11 cellular contexts compared by ENCODE assay signal in the genomic region with DNA sequence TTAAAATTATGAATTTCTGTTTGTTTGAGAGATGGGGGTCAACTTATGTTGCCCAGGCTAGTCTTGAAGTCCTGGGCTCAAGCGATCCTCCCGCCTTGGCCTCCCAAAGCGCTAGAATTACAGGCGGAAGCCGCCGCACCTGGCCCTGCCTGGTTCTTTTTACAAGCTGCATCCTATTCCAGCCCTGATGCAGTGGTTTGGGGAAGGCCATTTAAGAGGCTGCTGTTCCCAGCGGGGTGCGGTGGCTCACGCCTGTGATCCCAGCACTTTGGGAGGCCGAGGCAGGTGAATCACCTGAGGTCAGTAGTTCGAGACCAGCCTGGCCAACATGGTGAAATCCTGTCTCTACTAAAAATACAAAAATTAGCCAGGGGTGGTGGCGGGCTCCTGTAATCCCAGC. TPM values are rescaled to one million over a fixed set of nuclear protein-coding genes. Genes with fewer than 3 reads are reported as not detected.
DNase-seq lines count a peak whose midpoint lies in the region; TF ChIP-seq lines count a peak whose summit lies in the region.
"Not testable (repeated sequence)": the region's sequence is repeated elsewhere in the genome, so short reads cannot be mapped to it uniquely, and the experiment has no call there.
"Had no signal": no experiment of that assay in that cellular context is flagged by ENCODE, and none has a peak within 500 bp of the region (broad histone marks: within the 10 kb centered on the region; RNA-seq: fewer than 3 reads in every experiment).

No MANE protein-coding gene starts in this region.

- not testable (repeated sequence) for DNase-seq in AG04450 (ENCODE audit: low read depth, low spot score); PC-9; adrenal gland; right atrium auricular region (ENCODE audit: low spot score); mesothelial cell of epicardium (ENCODE audit: low spot score in 2 of 2, unreplicated experiment in 2 of 2); progenitor cell of endocrine pancreas (ENCODE audit: low spot score, unreplicated experiment)

- not testable (repeated sequence) for H3K27me3 ChIP-seq in AG04450 (ENCODE audit: control insufficient read depth, insufficient read depth, low read length); PC-9 (ENCODE audit: insufficient read depth, low read depth); adrenal gland; endocrine pancreas (ENCODE audit: control insufficient read depth, insufficient read depth, low read length); right atrium auricular region

- not testable (repeated sequence) for H3K9me3 ChIP-seq in AG04450 (ENCODE audit: control insufficient read depth, insufficient read depth, low read length); PC-9 (ENCODE audit: insufficient read depth, low read depth); adrenal gland (replicated peaks in 1 of 3); endocrine pancreas (ENCODE audit: control insufficient read depth, low read length); right atrium auricular region

- peak overlapping the region; percentile 51 for H3K4me2 ChIP-seq in PC-9

- H3K36me3 Mint-ChIP-seq in mesothelial cell of epicardium (peaks cover 12% of the 10 kb centered on the region), progenitor cell of endocrine pancreas (ENCODE audit: insufficient read depth) (peaks cover 20% of the 10 kb centered on the region)

- H3K27ac ChIP-seq in AG04450 (ENCODE audit: low read depth, low read length) (peak overlapping the region; percentile 98), PC-9 (peak overlapping the region; percentile 62), adrenal gland (peak overlapping the region in 3 of 5 donors; percentile 26 to 95 (median 59)), right atrium auricular region (peak overlapping the region; percentile 99 to 100), temporal lobe (ENCODE audit: low read depth, low read length) (peak overlapping the region; percentile 44)

- H3K36me3 ChIP-seq in PC-9 (ENCODE audit: low read depth); endocrine pancreas (ENCODE audit: control insufficient read depth, insufficient read depth, low read length): not testable (repeated sequence)
- H3K36me3 ChIP-seq in adrenal gland (replicated peaks in 1 of 2) (peaks cover 0 to 58% of the 10 kb centered on the region in 2 donors), right atrium auricular region (peaks cover 59% of the 10 kb centered on the region)

- H3K9me2 ChIP-seq in PC-9 (ENCODE audit: insufficient read depth) = not testable (repeated sequence)

- peaks cover 38% of the 10 kb centered on the region; the same call in 1 of the 2 replicates for H3F3A ChIP-seq in PC-9 (ENCODE audit: insufficient read depth, low read depth)

- TF ChIP-seq POLR2A in adrenal gland (IDR thresholded peaks at IDR 0.05) = not testable (repeated sequence)

- H3K79me2 ChIP-seq in PC-9 (ENCODE audit: low read depth) = peaks cover 32% of the 10 kb centered on the region

- intact Hi-C loops in PC-9 (cut with micrococcal nuclease; ENCODE audit: unreplicated experiment) = loop anchor here (2.0 kb wide), 1 partner anchor 19 kb away; no protein-coding TSS in a partner anchor
- intact Hi-C loops in adrenal gland (cut with DNase I) = not testable (repeated sequence)

- TF ChIP-seq CTCF in AG04450 (IDR thresholded peaks at IDR 0.05; ENCODE audit: low read depth, low read length); PC-9 (conservative IDR thresholded peaks at IDR 0.05); adrenal gland (IDR thresholded peaks at IDR 0.05); right atrium auricular region (IDR thresholded peaks at IDR 0.05); mesothelial cell of epicardium (IDR thresholded peaks at IDR 0.05; ENCODE audit: unreplicated experiment); progenitor cell of endocrine pancreas (IDR thresholded peaks at IDR 0.05; ENCODE audit: unreplicated experiment): not testable (repeated sequence)

- H3K4me3 Mint-ChIP-seq in mesothelial cell of epicardium (peak overlapping the region; percentile 93), progenitor cell of endocrine pancreas (ENCODE audit: low read depth) (peak overlapping the region; percentile 89)

- WGBS in adrenal gland, 4 donors = 91 to 96% (median 94%) methylated on average over 9 to 12 of the region's 12 CpGs

- peak overlapping the region; percentile 31 for H3K9ac ChIP-seq in endocrine pancreas (ENCODE audit: control insufficient read depth, insufficient read depth, low read length)

- CTCF ChIA-PET in AG04450 (lab: Charles Lee) (interaction anchor here (2.9 kb wide), 1 partner anchor 20 kb away, joined by 18 read pairs; no protein-coding TSS in a partner anchor), PC-9 (lab: Charles Lee) (interaction anchor here (0.5 to 1.2 kb wide), 2 partner anchors 20 to 119 kb away, joined by 3 to 12 read pairs; no protein-coding TSS in a partner anchor)

- not testable (repeated sequence) for H2AFZ ChIP-seq in PC-9

- POLR2A ChIA-PET in AG04450 (lab: Yijun Ruan, JAX) (interaction anchor here (1.8 to 5.6 kb wide), 4 partner anchors 9 to 205 kb away, joined by 4 to 221 read pairs (median 40); partner anchors contain the start of genes EEF2 and MRPL54), PC-9 (lab: Charles Lee; ENCODE audit: unreplicated experiment) (interaction anchor here (0.5 to 1.4 kb wide), 5 partner anchors 15 to 259 kb away, joined by 3 to 40 read pairs (median 8); partner anchors contain the start of gene EEF2)

- H3K27me3 Mint-ChIP-seq in mesothelial cell of epicardium (ENCODE audit: low read depth); progenitor cell of endocrine pancreas: not testable (repeated sequence)

- H3K27ac Mint-ChIP-seq in mesothelial cell of epicardium (peak overlapping the region; percentile 99), progenitor cell of endocrine pancreas (peak overlapping the region; percentile 99)

- not testable (repeated sequence) for H3K9me3 Mint-ChIP-seq in mesothelial cell of epicardium; progenitor cell of endocrine pancreas (ENCODE audit: low read depth)

- H3K4me3 ChIP-seq in AG04450 (ENCODE audit: low read depth, low read length) (peak overlapping the region; percentile 43), right atrium auricular region (peak overlapping the region in 1 of 2 donors; percentile 17)
- not testable (repeated sequence) for H3K4me3 ChIP-seq in PC-9; adrenal gland; endocrine pancreas (ENCODE audit: control insufficient read depth, insufficient read depth, low read length)

- H3K4me1 ChIP-seq in PC-9 (replicated peaks; ENCODE audit: insufficient read depth) = peaks cover 20% of the 10 kb centered on the region
- H3K4me1 ChIP-seq in adrenal gland (replicated peaks in 1 of 2) = peaks cover 9 to 26% of the 10 kb centered on the region in 2 donors
- H3K4me1 ChIP-seq in endocrine pancreas (ENCODE audit: control insufficient read depth, insufficient read depth, low read length) = not testable (repeated sequence)
- peaks cover 0 to 63% of the 10 kb centered on the region in 2 donors for H3K4me1 ChIP-seq in right atrium auricular region

- BruUV-seq in PC-9 (replicated peaks; lab: Mats Ljungman, UMichigan) = not testable (repeated sequence)

- H3K4me1 Mint-ChIP-seq in mesothelial cell of epicardium = peaks cover 27% of the 10 kb centered on the region
- peaks cover 25% of the 10 kb centered on the region for H3K4me1 Mint-ChIP-seq in progenitor cell of endocrine pancreas (ENCODE audit: low read depth)

- H4K20me1 ChIP-seq in PC-9 (ENCODE audit: insufficient read depth) = peaks cover 32% of the 10 kb centered on the region

RNA-seq across cellular contexts. Expression of gene DAPK3, which starts 2.9 kb away (rescaled TPM):
- polyA plus RNA-seq in AG04450 (2011; rRNA removed) (105 and 149 TPM in 2 replicates), adrenal gland (10 to 100 TPM; 17.6 to 79.0 (median 44.0) TPM)
- 89.6 and 138 TPM in 2 replicates for polyA minus RNA-seq in AG04450 (2011; rRNA and poly(A)+ RNA removed)
- total RNA-seq in PC-9 (2021) (38.1 and 46.5 TPM in 2 replicates), adrenal gland (10 to 100 TPM; 27.2 to 83.2 (median 43.3) TPM), right atrium auricular region (100 to 1,000 TPM in 1 of 2 donors, 10 to 100 TPM in 1; 46.2 to 202 TPM), mesothelial cell of epicardium (127 to 135 TPM (median 131 TPM) in 3 replicates), progenitor cell of endocrine pancreas (105 and 106 TPM in 2 replicates), temporal lobe (48.7 TPM)

RNA-seq across cellular contexts. Expression of gene EEF2, which starts 17.3 kb away (rescaled TPM):
- polyA plus RNA-seq in AG04450 (2011; rRNA removed) = 1,648 and 1,697 TPM in 2 replicates
- polyA minus RNA-seq in AG04450 (2011; rRNA and poly(A)+ RNA removed) = 1,375 and 1,770 TPM in 2 replicates
- 1,471 and 1,742 TPM in 2 replicates for total RNA-seq in PC-9 (2021)
- 1,000 to 10,000 TPM; 1,603 to 3,482 (median 2,345) TPM for total RNA-seq in adrenal gland
- polyA plus RNA-seq in adrenal gland = 1,000 to 10,000 TPM in 2 of 3 donors, 100 to 1,000 TPM in 1; 752 to 2,793 (median 1,120) TPM
- 1,000 to 10,000 TPM; 1,205 to 1,737 TPM for total RNA-seq in right atrium auricular region
- 2,808 to 2,923 TPM (median 2,892 TPM) in 3 replicates for total RNA-seq in mesothelial cell of epicardium
- 3,028 and 3,054 TPM in 2 replicates for total RNA-seq in progenitor cell of endocrine pancreas
- 1,871 TPM for total RNA-seq in temporal lobe

RNA-seq across cellular contexts. Expression of gene NMRK2, which starts 35.1 kb away (rescaled TPM):
- polyA plus RNA-seq in AG04450 (2011; rRNA removed) (not detected in 2 replicates), adrenal gland (1 to 10 TPM; 1.3 to 2.3 (median 1.8) TPM)
- not detected in 2 replicates for polyA minus RNA-seq in AG04450 (2011; rRNA and poly(A)+ RNA removed)
- total RNA-seq in PC-9 (2021) (not detected in 2 replicates), adrenal gland (1 to 10 TPM in 3 of 8 donors, under 1 TPM in 1, not detected in 4; 0.36 to 3.8 (median 1.8) TPM), right atrium auricular region (1,000 to 10,000 TPM; 1,342 to 2,195 TPM), mesothelial cell of epicardium (not detected in 3 replicates), progenitor cell of endocrine pancreas (1.4 and 2.3 TPM in 2 replicates), temporal lobe (not detected)
- total RNA-seq: CD8-positive, alpha-beta memory T cell; dermis blood vessel endothelial cell had no signal
- polyA plus RNA-seq: CD8-positive, alpha-beta memory T cell; neural cell had no signal

RNA-seq across cellular contexts. Expression of gene PIAS4, which starts 39.6 kb away (rescaled TPM):
- polyA plus RNA-seq in AG04450 (2011; rRNA removed) (9.0 and 12.0 TPM in 2 replicates), adrenal gland (10 to 100 TPM; 13.7 to 22.3 (median 21.2) TPM)
- 13.6 and 17.2 TPM in 2 replicates for polyA minus RNA-seq in AG04450 (2011; rRNA and poly(A)+ RNA removed)
- total RNA-seq in PC-9 (2021) (25.5 and 26.5 TPM in 2 replicates), adrenal gland (10 to 100 TPM; 16.6 to 40.7 (median 28.6) TPM), right atrium auricular region (10 to 100 TPM; 10.9 to 11.4 TPM), mesothelial cell of epicardium (47.9 to 50.1 TPM (median 48.0 TPM) in 3 replicates), progenitor cell of endocrine pancreas (55.3 and 56.3 TPM in 2 replicates), temporal lobe (12.8 TPM)

Comparison
In these comparisons a context has a peak if more than half of its experiments do, and no peak if none do; other contexts are left out.
1. H3K27ac ChIP-seq: peak in every context shown above with its lines; median percentile 100 in right atrium auricular region; 98 in AG04450; 62 in PC-9; 59 in adrenal gland; 44 in temporal lobe.
2. RNA of gene NMRK2, which starts 35.1 kb away (total RNA-seq): 1,342 to 2,195 TPM in right atrium auricular region; 1.4 to 2.3 TPM in progenitor cell of endocrine pancreas, 0.36 to 3.8 TPM in adrenal gland, not detected in mesothelial cell of epicardium, not detected in PC-9 and not detected in temporal lobe (single experiment); every median in the first group is over 100 times any median in the second.